18 cellular contexts compared by ENCODE assay signal in genomic region chr12:8734873-8735381, GRCh38. TPM values are rescaled to one million over a fixed set of nuclear protein-coding genes. Genes with fewer than 3 reads are reported as not detected.
A peak's percentile ranks its signal among the peaks of the same experiment; 100 is the strongest.
DNase-seq lines count a peak whose midpoint lies in the region; ATAC-seq and TF ChIP-seq lines count a peak whose summit lies in the region.
"Had no signal": no experiment of that assay in that cellular context is flagged by ENCODE, and none has a peak within 500 bp of the region (broad histone marks: within the 10 kb centered on the region; RNA-seq: fewer than 3 reads in every experiment).

No MANE protein-coding gene starts in this region.

- no peak overlapping the region for H4K91ac ChIP-seq in trophoblast cell (ENCODE audit: low read depth, low read length)

- peak overlapping the region; percentile 75 for H3K4ac ChIP-seq in trophoblast cell (ENCODE audit: low read depth, low read length)

- no peak overlapping the region for H3K4me2 ChIP-seq in trophoblast cell (ENCODE audit: low read length)

- H4K12ac ChIP-seq in trophoblast cell (ENCODE audit: low read depth, low read length): no peak overlapping the region

- no peak overlapping the region for H3K9ac ChIP-seq in trophoblast cell (ENCODE audit: low read length)

- intact Hi-C loops in esophagus muscularis mucosa (cut with DNase I): loop anchor here (5.0 kb wide), 1 partner anchor 33 kb away; no protein-coding TSS in a partner anchor
- intact Hi-C loops in aorta (cut with DNase I): loop anchor here (5.0 kb wide), 2 partner anchors 38 to 42 kb away; partner anchors contain the start of gene RIMKLB (in 2 of the 2)

- H3K36me3 ChIP-seq in esophagus muscularis mucosa (peaks cover 0 to 10% (median 1%) of the 10 kb centered on the region in 4 donors), trophoblast cell (ENCODE audit: control insufficient read depth in 1 of 2, insufficient read depth in 2 of 2, low read length in 2 of 2) (peaks cover 3% of the 10 kb centered on the region in 2 experiments), aorta (ENCODE audit: control insufficient read depth in 1 of 2, insufficient read depth in 2 of 2, low read length in 1 of 2) (no peaks in the 10 kb centered on the region)
- H3K36me3 ChIP-seq: breast epithelium had no signal

- H2BK5ac ChIP-seq in trophoblast cell (ENCODE audit: low read depth, low read length, poor library complexity): no peak overlapping the region

- H3K18ac ChIP-seq in trophoblast cell (ENCODE audit: low read length): no peak overlapping the region

- 79% methylated on average over 3 of the region's 3 CpGs for WGBS in esophagus muscularis mucosa
- WGBS in trophoblast cell (ENCODE audit: extremely low coverage, insufficient coverage, insufficient read length): no CpG with 5 or more reads among the region's 3 CpGs
- WGBS in aorta, 2 donors: 5 to 9% methylated on average over 3 of the region's 3 CpGs

- no peak for TF ChIP-seq CTCF in esophagus muscularis mucosa (IDR thresholded peaks at IDR 0.05)

- peaks cover 3% of the 10 kb centered on the region for H3K79me2 ChIP-seq in trophoblast cell (ENCODE audit: control insufficient read depth, insufficient read depth, low read length, poor library complexity)

- H3K14ac ChIP-seq in trophoblast cell (ENCODE audit: low read length): no peak overlapping the region

- peak; percentile 5 for DNase-seq in amniotic epithelial cell (ENCODE audit: low read depth)
- peak; percentile 37 for DNase-seq in esophagus muscularis mucosa (ENCODE audit: extremely low spot score)
- no peak for DNase-seq in trophoblast cell
- no peak for DNase-seq in aorta
- no peak for DNase-seq in NCI-H1048 (lab: John Stamatoyannopoulos, UW)
- DNase-seq in NCI-H748 treated with DMSO at 0.1 percent for 48 hours (lab: John Stamatoyannopoulos, UW): no peak
- DNase-seq: activated effector memory CD4-positive, alpha-beta T cell treated with anti-CD3 and anti-CD28 coated beads, Interleukin-2, amount 50 U/mL, for 16 hours; activated naive CD8-positive, alpha-beta T cell treated with anti-CD3 and anti-CD28 coated beads, Interleukin-2, amount 10 ng/mL, durations not matched to agents 7 days and 5 days; CD8-positive, alpha-beta T cell; cortex of kidney; KG1; left cardiac atrium; NCI-H510A treated with DMSO at 0.1 percent for 48 hours; T-helper 1 cell had no signal

- H2BK120ac ChIP-seq in trophoblast cell (ENCODE audit: insufficient read depth, low read length, poor library complexity): no peak overlapping the region

- no peak for TF ChIP-seq POLR2A in esophagus muscularis mucosa (IDR thresholded peaks at IDR 0.05; ENCODE audit: low read depth)

- H3K23ac ChIP-seq in trophoblast cell (ENCODE audit: low read length): no peak overlapping the region

- H2AFZ ChIP-seq in trophoblast cell (ENCODE audit: insufficient read depth, low read length, poor library complexity): no peak overlapping the region

- no peak overlapping the region for H2BK12ac ChIP-seq in trophoblast cell (ENCODE audit: low read length)

- peaks cover 16 to 42% (median 34%) of the 10 kb centered on the region in 4 donors for H3K4me1 ChIP-seq in esophagus muscularis mucosa
- no peaks in the 10 kb centered on the region for H3K4me1 ChIP-seq in trophoblast cell (ENCODE audit: control insufficient read depth in 1 of 2, insufficient read depth in 2 of 2, low read length in 2 of 2)
- H3K4me1 ChIP-seq in aorta (ENCODE audit: control insufficient read depth in 1 of 2, insufficient read depth in 2 of 2, low read length in 2 of 2): peaks cover 0 to 3% of the 10 kb centered on the region in 2 donors
- H3K4me1 ChIP-seq: breast epithelium had no signal

- no peak for TF ChIP-seq EP300 in esophagus muscularis mucosa (IDR thresholded peaks at IDR 0.05)

- H3K4me3 ChIP-seq in esophagus muscularis mucosa (no peak overlapping the region), trophoblast cell (ENCODE audit: low read depth, low read length) (no peak overlapping the region), aorta (ENCODE audit: low read length in 2 of 2) (no peak overlapping the region)
- H3K4me3 ChIP-seq: breast epithelium had no signal

- no peaks in the 10 kb centered on the region for H3K79me1 ChIP-seq in trophoblast cell (ENCODE audit: low read length)

- H2AK5ac ChIP-seq in trophoblast cell (ENCODE audit: low read length): no peak overlapping the region

- H3K27ac ChIP-seq in esophagus muscularis mucosa (replicated peaks in 1 of 4) (peak overlapping the region; percentile 40 to 60 (median 53)), trophoblast cell (ENCODE audit: low read depth, low read length) (no peak overlapping the region), aorta (ENCODE audit: low read depth in 1 of 2, low read length in 2 of 2) (peak overlapping the region; percentile 84 to 87)

- H3K9me3 ChIP-seq in esophagus muscularis mucosa: no peaks in the 10 kb centered on the region
- H3K9me3 ChIP-seq in trophoblast cell (ENCODE audit: insufficient read depth, low read depth, low read length): no peaks in the 10 kb centered on the region
- no peaks in the 10 kb centered on the region for H3K9me3 ChIP-seq in aorta (ENCODE audit: control insufficient read depth, low read length)
- H3K9me3 ChIP-seq: breast epithelium had no signal

- ATAC-seq in aorta (ENCODE audit: low FRiP score): peak; percentile 66
- no peak for ATAC-seq in HG03280 (IDR thresholded peaks at IDR 0.05; ENCODE audit: unreplicated experiment)
- ATAC-seq: CD8-positive, alpha-beta T cell; Panc1; stimulated activated effector memory CD8-positive, alpha-beta T cell treated with anti-CD3 and anti-CD28 coated beads, Interleukin-12 subunit alpha, Interleukin-12 subunit beta, amount 100 ng/mL, for 72 hours had no signal

- H3K27me3 ChIP-seq in esophagus muscularis mucosa: no peaks in the 10 kb centered on the region
- H3K27me3 ChIP-seq in trophoblast cell (ENCODE audit: insufficient read depth, low read length): no peaks in the 10 kb centered on the region
- H3K27me3 ChIP-seq in aorta (ENCODE audit: control insufficient read depth in 1 of 2, insufficient read depth in 2 of 2, low read length in 1 of 2): no peaks in the 10 kb centered on the region
- H3K27me3 ChIP-seq: breast epithelium had no signal

- H4K8ac ChIP-seq in trophoblast cell (ENCODE audit: low read depth, low read length): no peak overlapping the region

RNA-seq across cellular contexts. Expression of gene RIMKLB, which starts 37.1 kb away (rescaled TPM):
- total RNA-seq in esophagus muscularis mucosa (10 to 100 TPM; 26.6 to 34.5 (median 29.2) TPM), aorta (100 to 1,000 TPM in 1 of 2 donors, 10 to 100 TPM in 1; 76.2 to 100 TPM)
- 62.1 and 62.8 TPM in 2 replicates for polyA plus RNA-seq in trophoblast cell (2013)
- 100 to 1,000 TPM in 1 of 2 donors, 10 to 100 TPM in 1; 42.6 to 117 TPM for polyA plus RNA-seq in aorta

Comparison
In these comparisons a context has a peak if more than half of its experiments do, and no peak if none do; other contexts are left out.
1. DNase-seq: peak in amniotic epithelial cell (single experiment) and esophagus muscularis mucosa (single experiment); none in trophoblast cell (0 of 2), aorta (0 of 2), NCI-H1048 (single experiment) and NCI-H748 treated with DMSO at 0.1 percent for 48 hours (single experiment).